In the genomic region with DNA sequence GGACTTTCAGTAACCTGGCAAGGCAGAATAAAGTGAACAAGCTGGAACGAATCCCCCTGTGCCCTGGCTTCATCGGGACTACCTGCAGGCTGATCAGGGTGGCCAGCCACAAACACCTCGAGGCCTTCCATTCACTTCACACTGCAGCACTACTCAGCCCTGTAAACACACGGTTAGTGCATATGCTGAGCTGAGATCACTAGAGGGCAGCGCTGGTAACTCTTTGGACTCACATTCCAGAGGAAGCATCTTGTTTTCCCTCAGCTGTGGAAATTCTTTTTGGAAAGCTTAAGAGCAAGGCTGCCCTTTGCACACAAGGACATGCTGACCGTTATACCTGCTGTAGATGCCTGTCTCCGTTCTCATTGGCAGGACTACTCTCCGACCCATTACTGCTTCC, we compare ENCODE assay signal across 1 cellular context.
TF ChIP-seq lines count a peak whose summit lies in the region.

No MANE protein-coding gene starts in this region.

TF ChIP-seq in HepG2, 621 proteins besides CTCF, POLR2A, EP300 and RAD21 (continued from another document):
- TF ChIP-seq, protein P1, sequence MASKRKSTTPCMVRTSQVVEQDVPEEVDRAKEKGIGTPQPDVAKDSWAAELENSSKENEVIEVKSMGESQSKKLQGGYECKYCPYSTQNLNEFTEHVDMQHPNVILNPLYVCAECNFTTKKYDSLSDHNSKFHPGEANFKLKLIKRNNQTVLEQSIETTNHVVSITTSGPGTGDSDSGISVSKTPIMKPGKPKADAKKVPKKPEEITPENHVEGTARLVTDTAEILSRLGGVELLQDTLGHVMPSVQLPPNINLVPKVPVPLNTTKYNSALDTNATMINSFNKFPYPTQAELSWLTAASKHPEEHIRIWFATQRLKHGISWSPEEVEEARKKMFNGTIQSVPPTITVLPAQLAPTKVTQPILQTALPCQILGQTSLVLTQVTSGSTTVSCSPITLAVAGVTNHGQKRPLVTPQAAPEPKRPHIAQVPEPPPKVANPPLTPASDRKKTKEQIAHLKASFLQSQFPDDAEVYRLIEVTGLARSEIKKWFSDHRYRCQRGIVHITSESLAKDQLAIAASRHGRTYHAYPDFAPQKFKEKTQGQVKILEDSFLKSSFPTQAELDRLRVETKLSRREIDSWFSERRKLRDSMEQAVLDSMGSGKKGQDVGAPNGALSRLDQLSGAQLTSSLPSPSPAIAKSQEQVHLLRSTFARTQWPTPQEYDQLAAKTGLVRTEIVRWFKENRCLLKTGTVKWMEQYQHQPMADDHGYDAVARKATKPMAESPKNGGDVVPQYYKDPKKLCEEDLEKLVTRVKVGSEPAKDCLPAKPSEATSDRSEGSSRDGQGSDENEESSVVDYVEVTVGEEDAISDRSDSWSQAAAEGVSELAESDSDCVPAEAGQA (IDR thresholded peaks at IDR 0.05; ENCODE audit: low read depth) = no peak
- TF ChIP-seq, protein P1 (CRISPR knock-in tag; IDR thresholded peaks at IDR 0.05; ENCODE audit: borderline replicate concordance) = no peak
- TF ChIP-seq HMGA1 (CRISPR knock-in tag; conservative IDR thresholded peaks at IDR 0.05) = no peak
- TF ChIP-seq, protein P2, sequence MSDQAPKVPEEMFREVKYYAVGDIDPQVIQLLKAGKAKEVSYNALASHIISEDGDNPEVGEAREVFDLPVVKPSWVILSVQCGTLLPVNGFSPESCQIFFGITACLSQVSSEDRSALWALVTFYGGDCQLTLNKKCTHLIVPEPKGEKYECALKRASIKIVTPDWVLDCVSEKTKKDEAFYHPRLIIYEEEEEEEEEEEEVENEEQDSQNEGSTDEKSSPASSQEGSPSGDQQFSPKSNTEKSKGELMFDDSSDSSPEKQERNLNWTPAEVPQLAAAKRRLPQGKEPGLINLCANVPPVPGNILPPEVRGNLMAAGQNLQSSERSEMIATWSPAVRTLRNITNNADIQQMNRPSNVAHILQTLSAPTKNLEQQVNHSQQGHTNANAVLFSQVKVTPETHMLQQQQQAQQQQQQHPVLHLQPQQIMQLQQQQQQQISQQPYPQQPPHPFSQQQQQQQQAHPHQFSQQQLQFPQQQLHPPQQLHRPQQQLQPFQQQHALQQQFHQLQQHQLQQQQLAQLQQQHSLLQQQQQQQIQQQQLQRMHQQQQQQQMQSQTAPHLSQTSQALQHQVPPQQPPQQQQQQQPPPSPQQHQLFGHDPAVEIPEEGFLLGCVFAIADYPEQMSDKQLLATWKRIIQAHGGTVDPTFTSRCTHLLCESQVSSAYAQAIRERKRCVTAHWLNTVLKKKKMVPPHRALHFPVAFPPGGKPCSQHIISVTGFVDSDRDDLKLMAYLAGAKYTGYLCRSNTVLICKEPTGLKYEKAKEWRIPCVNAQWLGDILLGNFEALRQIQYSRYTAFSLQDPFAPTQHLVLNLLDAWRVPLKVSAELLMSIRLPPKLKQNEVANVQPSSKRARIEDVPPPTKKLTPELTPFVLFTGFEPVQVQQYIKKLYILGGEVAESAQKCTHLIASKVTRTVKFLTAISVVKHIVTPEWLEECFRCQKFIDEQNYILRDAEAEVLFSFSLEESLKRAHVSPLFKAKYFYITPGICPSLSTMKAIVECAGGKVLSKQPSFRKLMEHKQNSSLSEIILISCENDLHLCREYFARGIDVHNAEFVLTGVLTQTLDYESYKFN (CRISPR knock-in tag; conservative IDR thresholded peaks at IDR 0.05) = peak; percentile 29; the same call in 1 of the 2 replicates
- 0 out of 2 replicates have a peak, but pooled peaks have one; percentile 48 for TF ChIP-seq ZFX (CRISPR knock-in tag; IDR thresholded peaks at IDR 0.05; ENCODE audit: low read depth)
- TF ChIP-seq, protein P3, sequence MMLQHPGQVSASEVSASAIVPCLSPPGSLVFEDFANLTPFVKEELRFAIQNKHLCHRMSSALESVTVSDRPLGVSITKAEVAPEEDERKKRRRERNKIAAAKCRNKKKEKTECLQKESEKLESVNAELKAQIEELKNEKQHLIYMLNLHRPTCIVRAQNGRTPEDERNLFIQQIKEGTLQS (CRISPR knock-in tag; IDR thresholded peaks at IDR 0.05) = no peak
- TF ChIP-seq PHB2 (IDR thresholded peaks at IDR 0.05; ENCODE audit: partially characterized antibody) = no peak
- 0 out of 2 replicates have a peak, but pooled peaks have one; percentile 33 for TF ChIP-seq TARDBP (CRISPR knock-in tag; IDR thresholded peaks at IDR 0.05)
- TF ChIP-seq ZEB1 (IDR thresholded peaks at IDR 0.05; ENCODE audit: insufficient replicate concordance, low read depth) = no peak
- TF ChIP-seq ZSCAN25 (CRISPR knock-in tag; IDR thresholded peaks at IDR 0.05) = peak; percentile 89
- TF ChIP-seq, protein P4, sequence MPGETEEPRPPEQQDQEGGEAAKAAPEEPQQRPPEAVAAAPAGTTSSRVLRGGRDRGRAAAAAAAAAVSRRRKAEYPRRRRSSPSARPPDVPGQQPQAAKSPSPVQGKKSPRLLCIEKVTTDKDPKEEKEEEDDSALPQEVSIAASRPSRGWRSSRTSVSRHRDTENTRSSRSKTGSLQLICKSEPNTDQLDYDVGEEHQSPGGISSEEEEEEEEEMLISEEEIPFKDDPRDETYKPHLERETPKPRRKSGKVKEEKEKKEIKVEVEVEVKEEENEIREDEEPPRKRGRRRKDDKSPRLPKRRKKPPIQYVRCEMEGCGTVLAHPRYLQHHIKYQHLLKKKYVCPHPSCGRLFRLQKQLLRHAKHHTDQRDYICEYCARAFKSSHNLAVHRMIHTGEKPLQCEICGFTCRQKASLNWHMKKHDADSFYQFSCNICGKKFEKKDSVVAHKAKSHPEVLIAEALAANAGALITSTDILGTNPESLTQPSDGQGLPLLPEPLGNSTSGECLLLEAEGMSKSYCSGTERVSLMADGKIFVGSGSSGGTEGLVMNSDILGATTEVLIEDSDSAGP (CRISPR knock-in tag; IDR thresholded peaks at IDR 0.05; ENCODE audit: borderline replicate concordance) = peak; percentile 18; the same call in 1 of the 2 replicates
- TF ChIP-seq, protein P5, sequence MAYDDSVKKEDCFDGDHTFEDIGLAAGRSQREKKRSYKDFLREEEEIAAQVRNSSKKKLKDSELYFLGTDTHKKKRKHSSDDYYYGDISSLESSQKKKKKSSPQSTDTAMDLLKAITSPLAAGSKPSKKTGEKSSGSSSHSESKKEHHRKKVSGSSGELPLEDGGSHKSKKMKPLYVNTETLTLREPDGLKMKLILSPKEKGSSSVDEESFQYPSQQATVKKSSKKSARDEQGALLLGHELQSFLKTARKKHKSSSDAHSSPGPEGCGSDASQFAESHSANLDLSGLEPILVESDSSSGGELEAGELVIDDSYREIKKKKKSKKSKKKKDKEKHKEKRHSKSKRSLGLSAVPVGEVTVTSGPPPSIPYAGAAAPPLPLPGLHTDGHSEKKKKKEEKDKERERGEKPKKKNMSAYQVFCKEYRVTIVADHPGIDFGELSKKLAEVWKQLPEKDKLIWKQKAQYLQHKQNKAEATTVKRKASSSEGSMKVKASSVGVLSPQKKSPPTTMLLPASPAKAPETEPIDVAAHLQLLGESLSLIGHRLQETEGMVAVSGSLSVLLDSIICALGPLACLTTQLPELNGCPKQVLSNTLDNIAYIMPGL (CRISPR knock-in tag; IDR thresholded peaks at IDR 0.05; ENCODE audit: borderline replicate concordance in 1 of 2, low read depth in 1 of 2) = 0 out of 4 replicates have a peak, but pooled peaks have one; percentile 28 to 32
- TF ChIP-seq GTF3A (CRISPR knock-in tag; conservative IDR thresholded peaks at IDR 0.05) = no peak
- 0 out of 2 replicates have a peak, but pooled peaks have one; percentile 54 for TF ChIP-seq ZBTB38 (CRISPR knock-in tag; IDR thresholded peaks at IDR 0.05)
- TF ChIP-seq AHR (CRISPR knock-in tag; IDR thresholded peaks at IDR 0.05) = no peak
- TF ChIP-seq ZNF772 (CRISPR knock-in tag; IDR thresholded peaks at IDR 0.05) = peak; percentile 54; the same call in 1 of the 2 replicates
- TF ChIP-seq, protein P6, sequence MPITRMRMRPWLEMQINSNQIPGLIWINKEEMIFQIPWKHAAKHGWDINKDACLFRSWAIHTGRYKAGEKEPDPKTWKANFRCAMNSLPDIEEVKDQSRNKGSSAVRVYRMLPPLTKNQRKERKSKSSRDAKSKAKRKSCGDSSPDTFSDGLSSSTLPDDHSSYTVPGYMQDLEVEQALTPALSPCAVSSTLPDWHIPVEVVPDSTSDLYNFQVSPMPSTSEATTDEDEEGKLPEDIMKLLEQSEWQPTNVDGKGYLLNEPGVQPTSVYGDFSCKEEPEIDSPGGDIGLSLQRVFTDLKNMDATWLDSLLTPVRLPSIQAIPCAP (CRISPR knock-in tag; IDR thresholded peaks at IDR 0.05; ENCODE audit: low read depth) = no peak
- 0 out of 2 replicates have a peak, but pooled peaks have one; percentile 27 for TF ChIP-seq PITX1 (CRISPR knock-in tag; IDR thresholded peaks at IDR 0.05)
- peak; percentile 55 for TF ChIP-seq STAG1 (CRISPR knock-in tag; IDR thresholded peaks at IDR 0.05)
- no peak for TF ChIP-seq ZNF616 (CRISPR knock-in tag; IDR thresholded peaks at IDR 0.05; ENCODE audit: low read depth)
TF ChIP-seq in HepG2: peak in this region for 30.
